9 cellular contexts compared by ENCODE assay signal in genomic region chr13:24605923-24606372, GRCh38.
DNase-seq lines count a peak whose midpoint lies in the region; ATAC-seq, FAIRE-seq and TF ChIP-seq lines count a peak whose summit lies in the region.
"Had no signal": no experiment of that assay in that cellular context is flagged by ENCODE, and none has a peak within 500 bp of the region (broad histone marks: within the 10 kb centered on the region; RNA-seq: fewer than 3 reads in every experiment).

No MANE protein-coding gene starts in this region.

- no peaks in the 10 kb centered on the region for H3K79me1 ChIP-seq in neuronal stem cell (ENCODE audit: low read depth, low read length)

- DNase-seq in SIG-M5 treated with dmso at 0.1 percent for 504 hours (lab: John Stamatoyannopoulos, UW; ENCODE audit: unreplicated experiment) (peak; percentile 46), SIG-M5 (lab: John Stamatoyannopoulos, UW) (no peak), HTR-8/SVneo (ENCODE audit: insufficient read length, low spot score) (peak; percentile 14), astrocyte (ENCODE audit: low read depth) (no peak), neuronal stem cell (ENCODE audit: low spot score) (no peak), dermis blood vessel endothelial cell (no peak)
- no peak for DNase-seq in stimulated activated CD4-positive, alpha-beta T cell treated with anti-CD3 and anti-CD28 coated beads, Interleukin-15, amount 100 ng/mL, for 24 hours

- peak overlapping the region; percentile 20 for H3K18ac ChIP-seq in neuronal stem cell (ENCODE audit: low read length)

- peak overlapping the region; percentile 1 for H2BK15ac ChIP-seq in neuronal stem cell (ENCODE audit: low read length)

- H3K4me3 Mint-ChIP-seq in astrocyte (ENCODE audit: unreplicated experiment), result no peak overlapping the region

- H3K4ac ChIP-seq in neuronal stem cell (ENCODE audit: low read length), result no peak overlapping the region

- H4K91ac ChIP-seq in neuronal stem cell (ENCODE audit: low read depth, low read length, poor library complexity), result no peak overlapping the region

- H2BK12ac ChIP-seq in neuronal stem cell (ENCODE audit: low read length), result no peak overlapping the region

- H3K4me3 ChIP-seq in astrocyte (ENCODE audit: insufficient read depth, low read depth, low read length), result no peak overlapping the region
- no peak overlapping the region for H3K4me3 ChIP-seq in neuronal stem cell (ENCODE audit: low read length in 2 of 2)

- no peaks in the 10 kb centered on the region for H4K20me1 ChIP-seq in astrocyte (ENCODE audit: insufficient read depth, low read length)

- FAIRE-seq in HTR-8/SVneo (lab: Jason Lieb, UNC) (no peak), astrocyte (lab: Jason Lieb, UNC) (no peak)

- H2AFZ ChIP-seq in astrocyte (ENCODE audit: low read depth, low read length) (peak overlapping the region; percentile 57), neuronal stem cell (ENCODE audit: low read length) (peak overlapping the region; percentile 82)
- H2AFZ ChIP-seq: parathyroid adenoma had no signal

- H3K9ac ChIP-seq in astrocyte (ENCODE audit: low read length) (no peak overlapping the region), neuronal stem cell (ENCODE audit: low read depth, low read length, poor library complexity) (no peak overlapping the region)
- H3K9ac ChIP-seq: parathyroid adenoma had no signal

- H3K79me2 ChIP-seq in astrocyte (ENCODE audit: insufficient read depth, low read length), result no peaks in the 10 kb centered on the region
- H3K79me2 ChIP-seq: parathyroid adenoma had no signal

- H3K36me3 Mint-ChIP-seq in astrocyte (ENCODE audit: low read depth, unreplicated experiment), result no peaks in the 10 kb centered on the region

- no peak for TF ChIP-seq CTCF in astrocyte (IDR thresholded peaks at IDR 0.05; ENCODE audit: insufficient read depth, low read depth, low read length)

- no peak overlapping the region for H3K27ac Mint-ChIP-seq in astrocyte (ENCODE audit: unreplicated experiment)

- no peaks in the 10 kb centered on the region for H3K27me3 ChIP-seq in astrocyte (ENCODE audit: insufficient read depth, low read length)
- no peaks in the 10 kb centered on the region for H3K27me3 ChIP-seq in neuronal stem cell (ENCODE audit: control insufficient read depth in 3 of 3, insufficient read depth in 3 of 3, low read depth in 1 of 3, low read length in 3 of 3)

- H3K4me1 ChIP-seq in astrocyte (ENCODE audit: insufficient read depth, low read length), result no peaks in the 10 kb centered on the region
- peaks cover 0 to 4% of the 10 kb centered on the region in 2 donors for H3K4me1 ChIP-seq in neuronal stem cell (ENCODE audit: control insufficient read depth in 2 of 2, insufficient read depth in 1 of 2, low read depth in 1 of 2, low read length in 2 of 2)
- H3K4me1 ChIP-seq: parathyroid adenoma had no signal

- H3K4me1 Mint-ChIP-seq in astrocyte (ENCODE audit: low read depth, unreplicated experiment), result no peaks in the 10 kb centered on the region

- H2BK120ac ChIP-seq in neuronal stem cell (ENCODE audit: low read depth, low read length), result no peak overlapping the region

- no peak overlapping the region for H4K8ac ChIP-seq in neuronal stem cell (ENCODE audit: low read depth, low read length)

- H3K36me3 ChIP-seq in astrocyte (ENCODE audit: insufficient read depth, low read length) (no peaks in the 10 kb centered on the region), neuronal stem cell (replicated peaks in 1 of 2; ENCODE audit: control insufficient read depth in 2 of 2, insufficient read depth in 2 of 2, low read length in 2 of 2) (no peaks in the 10 kb centered on the region)

- H3K14ac ChIP-seq in neuronal stem cell (ENCODE audit: low read length), result no peak overlapping the region

- H3K9me3 Mint-ChIP-seq in astrocyte (ENCODE audit: unreplicated experiment), result peaks cover 8% of the 10 kb centered on the region

- H2BK5ac ChIP-seq in neuronal stem cell (ENCODE audit: low read length), result no peak overlapping the region

- no peak for ATAC-seq in GM18873 (IDR thresholded peaks at IDR 0.05; ENCODE audit: low FRiP score, unreplicated experiment)

- no peak overlapping the region for H3K23ac ChIP-seq in neuronal stem cell (ENCODE audit: low read depth, low read length, poor library complexity)

- H3K27ac ChIP-seq in astrocyte (ENCODE audit: low read depth, low read length), result no peak overlapping the region
- no peak overlapping the region for H3K27ac ChIP-seq in neuronal stem cell (replicated peaks; ENCODE audit: low read length)
- H3K27ac ChIP-seq: parathyroid adenoma had no signal

- H3K9me3 ChIP-seq in astrocyte (ENCODE audit: insufficient read depth, low read depth, low read length), result no peaks in the 10 kb centered on the region
- H3K9me3 ChIP-seq in neuronal stem cell (replicated peaks in 1 of 2; ENCODE audit: control insufficient read depth in 2 of 2, insufficient read depth in 1 of 2, low read depth in 1 of 2, low read length in 2 of 2), result no peaks in the 10 kb centered on the region

- H3K4me2 ChIP-seq in astrocyte (ENCODE audit: low read length) (no peak overlapping the region), neuronal stem cell (ENCODE audit: insufficient read depth, low read length, poor library complexity, severe bottlenecking) (no peak overlapping the region)

- peaks cover 14% of the 10 kb centered on the region for H3K27me3 Mint-ChIP-seq in astrocyte (ENCODE audit: low read depth, unreplicated experiment)

- no CpG with 5 or more reads among the region's 6 CpGs for WGBS in neuronal stem cell (ENCODE audit: extremely low coverage in 2 of 2, insufficient read length in 2 of 2, insufficient replicate concordance in 1 of 2), 2 donors

- no peak overlapping the region for H2AK5ac ChIP-seq in neuronal stem cell (ENCODE audit: low read depth, low read length)

Comparison
In these comparisons a context has a peak if more than half of its experiments do, and no peak if none do; other contexts are left out.
1. DNase-seq: peak in SIG-M5 treated with dmso at 0.1 percent for 504 hours (single experiment) and HTR-8/SVneo (single experiment); none in SIG-M5 (single experiment), astrocyte (single experiment), neuronal stem cell (single experiment), stimulated activated CD4-positive, alpha-beta T cell treated with anti-CD3 and anti-CD28 coated beads, Interleukin-15, amount 100 ng/mL, for 24 hours (single experiment) and dermis blood vessel endothelial cell (single experiment).